ENCODE assay signal across 11 cellular contexts in genomic region chr2:238493880-238494572, GRCh38.
DNase-seq lines count a peak whose midpoint lies in the region; ATAC-seq and TF ChIP-seq lines count a peak whose summit lies in the region.
"Had no signal": no experiment of that assay in that cellular context is flagged by ENCODE, and none has a peak within 500 bp of the region (broad histone marks: within the 10 kb centered on the region; RNA-seq: fewer than 3 reads in every experiment).

No MANE protein-coding gene starts in this region.

- peak overlapping the region; percentile 74 for H3K4me3 Mint-ChIP-seq in T-helper 17 cell
- no peak overlapping the region for H3K4me3 Mint-ChIP-seq in stimulated activated naive CD8-positive, alpha-beta T cell treated with anti-CD3 and anti-CD28 coated beads, Interleukin-15, Interleukin-2, amounts not matched to agents 100 ng/mL and 50 ng/mL, for 24 hours
- H3K4me3 Mint-ChIP-seq: type B pancreatic cell had no signal

- H3K4me2 ChIP-seq in MM.1S (ENCODE audit: low read depth, low read length): no peak overlapping the region
- H3K4me2 ChIP-seq: A549 had no signal

- peak; percentile 66 for ATAC-seq in T-helper 17 cell
- ATAC-seq: A549 had no signal

- no peaks in the 10 kb centered on the region for H3K36me3 Mint-ChIP-seq in T-helper 17 cell (ENCODE audit: low read depth)
- H3K36me3 Mint-ChIP-seq in stimulated activated naive CD8-positive, alpha-beta T cell treated with anti-CD3 and anti-CD28 coated beads, Interleukin-15, Interleukin-2, amounts not matched to agents 100 ng/mL and 50 ng/mL, for 24 hours (ENCODE audit: low read depth): no peaks in the 10 kb centered on the region
- H3K36me3 Mint-ChIP-seq: type B pancreatic cell had no signal

- peak; percentile 1 for DNase-seq in activated T-cell treated with anti-CD3 and anti-CD28 coated beads for 24 hours (ENCODE audit: low read depth)
- DNase-seq in activated T-cell treated with anti-CD3 and anti-CD28 coated beads for 4 hours: no peak
- DNase-seq in T-helper 17 cell: no peak
- peak; percentile 36 for DNase-seq in ecto neural progenitor cell (ENCODE audit: low spot score)
- DNase-seq in ureter (ENCODE audit: low spot score): no peak
- DNase-seq in MM.1S: no peak
- DNase-seq in AG08395 (ENCODE audit: low spot score): no peak

- no peaks in the 10 kb centered on the region for H3K9me3 Mint-ChIP-seq in stimulated activated naive CD8-positive, alpha-beta T cell treated with anti-CD3 and anti-CD28 coated beads, Interleukin-15, Interleukin-2, amounts not matched to agents 100 ng/mL and 50 ng/mL, for 24 hours
- H3K9me3 Mint-ChIP-seq: type B pancreatic cell had no signal

- H3K27me3 ChIP-seq in MM.1S (replicated peaks; ENCODE audit: insufficient read depth, low read length): peaks cover 17% of the 10 kb centered on the region; the same call in 1 of the 2 replicates

- H2AFZ ChIP-seq in MM.1S (ENCODE audit: low read length): no peak overlapping the region

- no peaks in the 10 kb centered on the region for H3K79me2 ChIP-seq in MM.1S (ENCODE audit: low read length)

- no peak overlapping the region for H3K4me3 ChIP-seq in MM.1S (ENCODE audit: low read length)
- H3K4me3 ChIP-seq: A549 had no signal

- H3F3A ChIP-seq in MM.1S (ENCODE audit: insufficient read depth, low read length): no peaks in the 10 kb centered on the region

- H3K9me3 ChIP-seq in T-helper 17 cell (ENCODE audit: control insufficient read depth, low read length, poor library complexity, severe bottlenecking): no peaks in the 10 kb centered on the region
- no peaks in the 10 kb centered on the region for H3K9me3 ChIP-seq in MM.1S (replicated peaks; ENCODE audit: insufficient read depth, low read length)
- H3K9me3 ChIP-seq: A549 had no signal

- no peak overlapping the region for H3K9ac ChIP-seq in MM.1S (ENCODE audit: low read length)

- H3K4me1 Mint-ChIP-seq in T-helper 17 cell: peaks cover 33% of the 10 kb centered on the region
- H3K4me1 Mint-ChIP-seq in stimulated activated naive CD8-positive, alpha-beta T cell treated with anti-CD3 and anti-CD28 coated beads, Interleukin-15, Interleukin-2, amounts not matched to agents 100 ng/mL and 50 ng/mL, for 24 hours (ENCODE audit: low read depth): peaks cover 20% of the 10 kb centered on the region

- H3K4me1 ChIP-seq in MM.1S (ENCODE audit: low read length): no peaks in the 10 kb centered on the region
- H3K4me1 ChIP-seq: A549 had no signal

- H3K27ac Mint-ChIP-seq in T-helper 17 cell: peak overlapping the region; percentile 74
- peak overlapping the region; percentile 53 for H3K27ac Mint-ChIP-seq in stimulated activated naive CD8-positive, alpha-beta T cell treated with anti-CD3 and anti-CD28 coated beads, Interleukin-15, Interleukin-2, amounts not matched to agents 100 ng/mL and 50 ng/mL, for 24 hours
- H3K27ac Mint-ChIP-seq: type B pancreatic cell had no signal

- no peaks in the 10 kb centered on the region for H3K36me3 ChIP-seq in MM.1S (replicated peaks; ENCODE audit: insufficient read depth, low read length)

- no peaks in the 10 kb centered on the region for H3K9me2 ChIP-seq in MM.1S (replicated peaks; ENCODE audit: insufficient read depth, low read length)

- no peak overlapping the region for H3K27ac ChIP-seq in MM.1S (ENCODE audit: low read length)
- H3K27ac ChIP-seq: A549, RWPE1 had no signal

- no peaks in the 10 kb centered on the region for H4K20me1 ChIP-seq in MM.1S (ENCODE audit: insufficient read depth, low read length)

- no peak for TF ChIP-seq CTCF in MM.1S (IDR thresholded peaks at IDR 0.05; ENCODE audit: low read length)

- no peaks in the 10 kb centered on the region for H3K27me3 Mint-ChIP-seq in T-helper 17 cell
- no peaks in the 10 kb centered on the region for H3K27me3 Mint-ChIP-seq in stimulated activated naive CD8-positive, alpha-beta T cell treated with anti-CD3 and anti-CD28 coated beads, Interleukin-15, Interleukin-2, amounts not matched to agents 100 ng/mL and 50 ng/mL, for 24 hours
- H3K27me3 Mint-ChIP-seq: type B pancreatic cell had no signal

Comparison
In these comparisons a context has a peak if more than half of its experiments do, and no peak if none do; other contexts are left out.
1. DNase-seq: peak in activated T-cell treated with anti-CD3 and anti-CD28 coated beads for 24 hours (single experiment) and ecto neural progenitor cell (single experiment); none in activated T-cell treated with anti-CD3 and anti-CD28 coated beads for 4 hours (single experiment), T-helper 17 cell (0 of 3), ureter (single experiment), MM.1S (single experiment) and AG08395 (single experiment).